Comparison of ENCODE assay signal across 27 cellular contexts in the genomic region with DNA sequence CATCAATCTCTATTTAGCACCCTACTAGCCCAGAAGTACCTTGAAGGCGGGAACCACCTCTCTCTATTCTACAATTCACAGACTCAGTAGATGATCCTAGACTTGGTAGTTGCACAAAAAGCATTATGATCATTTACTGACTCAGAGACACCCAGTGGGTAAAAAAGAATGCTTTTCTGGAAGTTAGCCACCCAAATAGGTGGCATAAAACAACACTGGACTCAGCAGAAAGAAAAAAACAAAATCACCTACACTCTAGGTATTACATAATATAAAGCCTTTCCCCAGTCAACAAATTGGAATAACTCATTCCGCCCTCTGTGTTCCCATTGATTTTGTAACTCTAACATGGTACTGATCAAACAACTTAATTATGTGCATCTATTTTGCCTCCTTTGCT.
DNase-seq lines count a peak whose midpoint lies in the region; ATAC-seq and TF ChIP-seq lines count a peak whose summit lies in the region.
"Had no signal": no experiment of that assay in that cellular context is flagged by ENCODE, and none has a peak within 500 bp of the region (broad histone marks: within the 10 kb centered on the region; RNA-seq: fewer than 3 reads in every experiment).

No MANE protein-coding gene starts in this region.

- POLR2A ChIA-PET in MCF 10A (lab: Yijun Ruan, JAX) = interaction anchor here (0.8 to 5.2 kb wide), 11 partner anchors 10 to 149 kb away, joined by 3 to 143 read pairs (median 32); partner anchors contain the start of gene PTPN14

- CTCF ChIA-PET in MCF 10A (lab: Yijun Ruan, JAX) = interaction anchor here (0.7 kb wide), 1 partner anchor 149 kb away, joined by 3 read pairs; no protein-coding TSS in a partner anchor

- peaks cover 23% of the 10 kb centered on the region for H3K36me3 Mint-ChIP-seq in MCF 10A (ENCODE audit: insufficient read depth, unreplicated experiment)
- H3K36me3 Mint-ChIP-seq in activated T-helper 17 cell treated with anti-CD3 and anti-CD28 coated beads, Interleukin-2, amount 50 U/mL, for 72 hours (ENCODE audit: low read depth) = no peaks in the 10 kb centered on the region
- H3K36me3 Mint-ChIP-seq: activated naive CD4-positive, alpha-beta T cell treated with anti-CD3 and anti-CD28 coated beads, Interleukin-2, amount 50 U/mL, for 24 hours had no signal

- DNase-seq in MCF 10A (ENCODE audit: unreplicated experiment) = peak; percentile 81
- DNase-seq in breast epithelium (ENCODE audit: low spot score in 2 of 2) = no peak
- DNase-seq in fibroblast of mammary gland (ENCODE audit: low read depth) = peak; percentile 33
- DNase-seq in NCI-H524 treated with DMSO at 0.1 percent for 48 hours (lab: John Stamatoyannopoulos, UW) = no peak
- DNase-seq in foreskin melanocyte = no peak
- DNase-seq in NCI-H187 treated with DMSO at 0.1 percent for 48 hours (lab: John Stamatoyannopoulos, UW) = no peak
- DNase-seq: activated CD4-positive, alpha-beta T cell treated with anti-CD3 and anti-CD28 coated beads, Interleukin-2, amount 10 ng/mL, durations not matched to agents 7 days and 5 days; activated T-cell treated with anti-CD3 and anti-CD28 coated beads, Interleukin-2, amount 50 U/mL, for 72 hours; aorta; central memory CD4-positive, alpha-beta T cell; COR-L47; dermis blood vessel endothelial cell; DND-41; KBM-7; midbrain; naive thymus-derived CD4-positive, alpha-beta T cell; NCI-H1417 treated with DMSO at 0.1 percent for 48 hours; NCI-H2107; NCI-H82; occipital lobe; small intestine; T-helper 9 cell; WERI-Rb-1 had no signal

- H3K9me3 ChIP-seq in breast epithelium = no peaks in the 10 kb centered on the region
- H3K9me3 ChIP-seq: BLaER1 had no signal

- no peak overlapping the region for H3K4me3 ChIP-seq in breast epithelium
- H3K4me3 ChIP-seq in fibroblast of mammary gland (ENCODE audit: control insufficient read depth, low read depth, low read length) = no peak overlapping the region
- H3K4me3 ChIP-seq: BLaER1 had no signal

- H3K4me1 ChIP-seq in breast epithelium = no peaks in the 10 kb centered on the region

- H3K27ac ChIP-seq in breast epithelium = no peak overlapping the region
- H3K27ac ChIP-seq: BLaER1, WERI-Rb-1 had no signal

- no peaks in the 10 kb centered on the region for H3K36me3 ChIP-seq in breast epithelium
- H3K36me3 ChIP-seq: BLaER1, WERI-Rb-1 had no signal

- H3K27ac Mint-ChIP-seq in MCF 10A (ENCODE audit: low read depth, unreplicated experiment) = peak overlapping the region; percentile 71
- peak overlapping the region; percentile 19 for H3K27ac Mint-ChIP-seq in activated T-helper 17 cell treated with anti-CD3 and anti-CD28 coated beads, Interleukin-2, amount 50 U/mL, for 72 hours
- H3K27ac Mint-ChIP-seq: activated CD4-positive, alpha-beta T cell treated with anti-CD3 and anti-CD28 coated beads, Interleukin-2, amount 10 ng/mL, durations not matched to agents 7 days and 5 days; activated naive CD4-positive, alpha-beta T cell treated with anti-CD3 and anti-CD28 coated beads, Interleukin-2, amount 50 U/mL, for 24 hours; stimulated activated naive CD8-positive, alpha-beta T cell treated with anti-CD3 and anti-CD28 coated beads, Interleukin-15, Interleukin-2, amounts not matched to agents 100 ng/mL and 50 ng/mL, for 24 hours had no signal

- H3K9me3 Mint-ChIP-seq in MCF 10A (ENCODE audit: unreplicated experiment) = no peaks in the 10 kb centered on the region
- H3K9me3 Mint-ChIP-seq in activated T-helper 17 cell treated with anti-CD3 and anti-CD28 coated beads, Interleukin-2, amount 50 U/mL, for 72 hours = no peaks in the 10 kb centered on the region
- H3K9me3 Mint-ChIP-seq: activated naive CD4-positive, alpha-beta T cell treated with anti-CD3 and anti-CD28 coated beads, Interleukin-2, amount 50 U/mL, for 24 hours; stimulated activated naive CD8-positive, alpha-beta T cell treated with anti-CD3 and anti-CD28 coated beads, Interleukin-15, Interleukin-2, amounts not matched to agents 100 ng/mL and 50 ng/mL, for 24 hours had no signal

- ATAC-seq in activated T-helper 17 cell treated with anti-CD3 and anti-CD28 coated beads, Interleukin-2, amount 50 U/mL, for 72 hours (replicated peaks) = no peak
- ATAC-seq: activated T-cell treated with anti-CD3 and anti-CD28 coated beads, Interleukin-2, amount 50 U/mL, for 72 hours; naive thymus-derived CD4-positive, alpha-beta T cell had no signal

- TF ChIP-seq CTCF in MCF 10A (IDR thresholded peaks at IDR 0.05; ENCODE audit: unreplicated experiment) (no peak), breast epithelium (IDR thresholded peaks at IDR 0.05) (no peak), fibroblast of mammary gland (conservative IDR thresholded peaks at IDR 0.05; ENCODE audit: control insufficient read depth, insufficient read depth, low read depth, low read length) (no peak)

- H3K27me3 Mint-ChIP-seq in MCF 10A (ENCODE audit: insufficient read depth, unreplicated experiment) = no peaks in the 10 kb centered on the region
- H3K27me3 Mint-ChIP-seq in activated T-helper 17 cell treated with anti-CD3 and anti-CD28 coated beads, Interleukin-2, amount 50 U/mL, for 72 hours = peaks cover 4% of the 10 kb centered on the region
- H3K27me3 Mint-ChIP-seq: activated CD4-positive, alpha-beta T cell treated with anti-CD3 and anti-CD28 coated beads, Interleukin-2, amount 10 ng/mL, durations not matched to agents 7 days and 5 days; activated naive CD4-positive, alpha-beta T cell treated with anti-CD3 and anti-CD28 coated beads, Interleukin-2, amount 50 U/mL, for 24 hours had no signal

- H3K4me1 Mint-ChIP-seq in MCF 10A (ENCODE audit: insufficient read depth, unreplicated experiment) = peaks cover 70% of the 10 kb centered on the region
- H3K4me1 Mint-ChIP-seq in activated T-helper 17 cell treated with anti-CD3 and anti-CD28 coated beads, Interleukin-2, amount 50 U/mL, for 72 hours = peaks cover 16% of the 10 kb centered on the region

- intact Hi-C loops in MCF 10A (cut with micrococcal nuclease) (loop anchor here (10.0 kb wide), 1 partner anchor 50 kb away; no protein-coding TSS in a partner anchor), breast epithelium (cut with DNase I; ENCODE audit: low total_unique reads) (no loop called here)

- H3K27me3 ChIP-seq in breast epithelium = no peaks in the 10 kb centered on the region
- H3K27me3 ChIP-seq: BLaER1 had no signal

- BruUV-seq in MCF 10A (replicated peaks; lab: Mats Ljungman, UMichigan) = no TSS peak

- TF ChIP-seq POLR2A in breast epithelium (IDR thresholded peaks at IDR 0.05) = no peak

- H3K4me3 Mint-ChIP-seq in MCF 10A (ENCODE audit: unreplicated experiment) = no peak overlapping the region
- no peak overlapping the region for H3K4me3 Mint-ChIP-seq in activated T-helper 17 cell treated with anti-CD3 and anti-CD28 coated beads, Interleukin-2, amount 50 U/mL, for 72 hours
- H3K4me3 Mint-ChIP-seq: activated CD4-positive, alpha-beta T cell treated with anti-CD3 and anti-CD28 coated beads, Interleukin-2, amount 10 ng/mL, durations not matched to agents 7 days and 5 days; activated naive CD4-positive, alpha-beta T cell treated with anti-CD3 and anti-CD28 coated beads, Interleukin-2, amount 50 U/mL, for 24 hours; activated T-cell treated with anti-CD3 and anti-CD28 coated beads, Interleukin-2, amount 50 U/mL, for 72 hours; naive thymus-derived CD4-positive, alpha-beta T cell; stimulated activated naive CD8-positive, alpha-beta T cell treated with anti-CD3 and anti-CD28 coated beads, Interleukin-15, Interleukin-2, amounts not matched to agents 100 ng/mL and 50 ng/mL, for 24 hours had no signal

Comparison
In these comparisons a context has a peak if more than half of its experiments do, and no peak if none do; other contexts are left out.
1. DNase-seq: peak in MCF 10A (single experiment) and fibroblast of mammary gland (single experiment); none in breast epithelium (0 of 2), NCI-H524 treated with DMSO at 0.1 percent for 48 hours (single experiment), foreskin melanocyte (single experiment) and NCI-H187 treated with DMSO at 0.1 percent for 48 hours (single experiment).